ENCODE assay signal across 11 cellular contexts in genomic region chr5:178941361-178941760, GRCh38. TPM values are rescaled to one million over a fixed set of nuclear protein-coding genes. Genes with fewer than 3 reads are reported as not detected.
DNase-seq lines count a peak whose midpoint lies in the region; TF ChIP-seq lines count a peak whose summit lies in the region.
"Had no signal": no experiment of that assay in that cellular context is flagged by ENCODE, and none has a peak within 500 bp of the region (broad histone marks: within the 10 kb centered on the region; RNA-seq: fewer than 3 reads in every experiment).

No MANE protein-coding gene starts in this region.

- H3K9me2 ChIP-seq in Karpas-422 (replicated peaks; ENCODE audit: insufficient read depth, low read length) = no peaks in the 10 kb centered on the region

- TF ChIP-seq CTCF in Peyer's patch (IDR thresholded peaks at IDR 0.05) = no peak
- no peak for TF ChIP-seq CTCF in fibroblast of pulmonary artery (IDR thresholded peaks at IDR 0.05; ENCODE audit: low read length, missing control alignments)
- TF ChIP-seq CTCF in tibial nerve (IDR thresholded peaks at IDR 0.05) = no peak

- no peak for TF ChIP-seq EP300 in tibial nerve (IDR thresholded peaks at IDR 0.05)

- no peak for TF ChIP-seq POLR2A in Peyer's patch (IDR thresholded peaks at IDR 0.05)
- TF ChIP-seq POLR2A in tibial nerve (IDR thresholded peaks at IDR 0.05) = no peak

- no peak overlapping the region for H3K4me2 ChIP-seq in Karpas-422 (ENCODE audit: low read depth, low read length, poor library complexity, severe bottlenecking)

- H3K4me3 ChIP-seq in Peyer's patch = peak overlapping the region; percentile 26 to 64 (median 45)
- peak overlapping the region; percentile 65 for H3K4me3 ChIP-seq in fibroblast of pulmonary artery (replicated peaks; ENCODE audit: low read depth, low read length)
- H3K4me3 ChIP-seq in muscle layer of colon (ENCODE audit: low read depth in 1 of 2, low read length in 2 of 2) = peak overlapping the region; percentile 68 to 90
- peak overlapping the region; percentile 53 to 68 (median 61) for H3K4me3 ChIP-seq in tibial nerve
- H3K4me3 ChIP-seq in Karpas-422 (ENCODE audit: low read length) = no peak overlapping the region
- H3K4me3 ChIP-seq: SJSA1 had no signal

- no peaks in the 10 kb centered on the region for H3K79me2 ChIP-seq in Karpas-422 (ENCODE audit: low read length)

- H2AFZ ChIP-seq in Karpas-422 (ENCODE audit: low read length) = no peak overlapping the region

- DNase-seq in Peyer's patch (peak in 1 of 3 donors; percentile 48), fibroblast of pulmonary artery (ENCODE audit: low read depth) (no peak), tibial nerve (ENCODE audit: low spot score in 2 of 2) (no peak), Karpas-422 (no peak), A172 (ENCODE audit: low spot score) (no peak), superior temporal gyrus (ENCODE audit: extremely low spot score) (no peak)
- DNase-seq in activated CD4-positive, alpha-beta T cell treated with anti-CD3 and anti-CD28 coated beads for 4 hours = no peak
- DNase-seq: NCI-H1694 treated with DMSO at 0.1 percent for 48 hours had no signal

- H3K9me3 ChIP-seq in Peyer's patch = peaks cover 0 to 48% (median 22%) of the 10 kb centered on the region in 4 donors
- peaks cover 17% of the 10 kb centered on the region for H3K9me3 ChIP-seq in muscle layer of colon (ENCODE audit: low read length)
- peaks cover 0 to 84% (median 20%) of the 10 kb centered on the region in 4 donors for H3K9me3 ChIP-seq in tibial nerve
- H3K9me3 ChIP-seq in Karpas-422 (ENCODE audit: low read length) = peaks cover 21% of the 10 kb centered on the region

- H3K4me1 ChIP-seq in Peyer's patch (no peaks in the 10 kb centered on the region), muscle layer of colon (ENCODE audit: insufficient read depth, low read length) (peaks cover 10% of the 10 kb centered on the region), tibial nerve (peaks cover 0 to 14% (median 0%) of the 10 kb centered on the region in 4 donors), Karpas-422 (ENCODE audit: low read length) (no peaks in the 10 kb centered on the region)
- H3K4me1 ChIP-seq: SJSA1 had no signal

- H3K27ac ChIP-seq in Peyer's patch (peak overlapping the region in 3 of 4 donors; percentile 31 to 70 (median 60)), muscle layer of colon (ENCODE audit: low read depth, low read length) (peak overlapping the region; percentile 84), tibial nerve (peak overlapping the region in 3 of 4 donors; percentile 37 to 77 (median 60)), Karpas-422 (ENCODE audit: low read length) (no peak overlapping the region)
- H3K27ac ChIP-seq: SJSA1 had no signal

- WGBS in tibial nerve, 2 donors = 1 to 4% methylated on average over 19 to 21 of the region's 23 CpGs

- H3K27me3 ChIP-seq in Peyer's patch (no peaks in the 10 kb centered on the region), muscle layer of colon (ENCODE audit: control insufficient read depth in 1 of 2, insufficient read depth in 2 of 2, low read length in 2 of 2) (no peaks in the 10 kb centered on the region), tibial nerve (no peaks in the 10 kb centered on the region), Karpas-422 (ENCODE audit: low read length) (no peaks in the 10 kb centered on the region)
- H3K27me3 ChIP-seq: SJSA1 had no signal

- H3K9ac ChIP-seq in muscle layer of colon (ENCODE audit: low read length) = peak overlapping the region; percentile 36
- H3K9ac ChIP-seq in Karpas-422 (ENCODE audit: low read length) = no peak overlapping the region

- H4K20me1 ChIP-seq in Karpas-422 (ENCODE audit: insufficient read depth, low read depth, low read length) = no peaks in the 10 kb centered on the region

- H3K36me3 ChIP-seq in Peyer's patch = no peaks in the 10 kb centered on the region
- H3K36me3 ChIP-seq in muscle layer of colon (ENCODE audit: insufficient read depth, low read length) = no peaks in the 10 kb centered on the region
- H3K36me3 ChIP-seq in tibial nerve = peaks cover 0 to 70% (median 0%) of the 10 kb centered on the region in 3 donors
- H3K36me3 ChIP-seq in Karpas-422 (ENCODE audit: insufficient read depth, low read length) = no peaks in the 10 kb centered on the region
- H3K36me3 ChIP-seq: SJSA1 had no signal

RNA-seq across cellular contexts. Expression of gene ZNF454, which starts 0.4 kb away (rescaled TPM):
- total RNA-seq in Peyer's patch = 1 to 10 TPM in 3 of 4 donors, not detected in 1; 1.4 to 9.9 (median 2.1) TPM
- total RNA-seq in tibial nerve = 1 to 10 TPM; 3.1 to 7.5 (median 4.9) TPM
- total RNA-seq in Karpas-422 (2014; rRNA removed; shearing (Covaris generic); ENCODE audit: low replicate concordance) = not detected in 2 replicates
- not detected in 2 replicates for total RNA-seq in A172 (2014; rRNA removed; shearing (Covaris generic))
- total RNA-seq: SJSA1 had no signal

RNA-seq across cellular contexts. Expression of gene ZFP2, which starts 45.6 kb away (rescaled TPM):
- 1 to 10 TPM in 1 of 4 donors, under 1 TPM in 2, not detected in 1; 0.70 to 7.4 (median 0.80) TPM for total RNA-seq in Peyer's patch
- 1 to 10 TPM; 2.0 to 6.0 (median 2.6) TPM for total RNA-seq in tibial nerve
- 0.43 TPM in 1 of 2 replicates, not detected in the other for total RNA-seq in Karpas-422 (2014; rRNA removed; shearing (Covaris generic); ENCODE audit: low replicate concordance)
- total RNA-seq in A172 (2014; rRNA removed; shearing (Covaris generic)) = not detected in 2 replicates
- total RNA-seq: SJSA1 had no signal

RNA-seq across cellular contexts. Expression of gene GRM6, which starts 53.8 kb away (rescaled TPM):
- total RNA-seq in Peyer's patch (not detected), tibial nerve (not detected)
- not detected in 2 replicates for total RNA-seq in Karpas-422 (2014; rRNA removed; shearing (Covaris generic); ENCODE audit: low replicate concordance)
- total RNA-seq in A172 (2014; rRNA removed; shearing (Covaris generic)) = not detected in 2 replicates
- total RNA-seq: chondrocyte, SJSA1 had no signal
